ENCODE assay signal across 9 cellular contexts in genomic region chr1:81800741-81801031, GRCh38. TPM values are rescaled to one million over a fixed set of nuclear protein-coding genes. Genes with fewer than 3 reads are reported as not detected.
DNase-seq lines count a peak whose midpoint lies in the region; ATAC-seq and TF ChIP-seq lines count a peak whose summit lies in the region.
"Had no signal": no experiment of that assay in that cellular context is flagged by ENCODE, and none has a peak within 500 bp of the region (broad histone marks: within the 10 kb centered on the region; RNA-seq: fewer than 3 reads in every experiment).

TSS of gene ADGRL2 (plus strand) at chr1:81800934. CDS start at chr1:81836985, 36,051 bp downstream.

- H3K27ac ChIP-seq in substantia nigra (ENCODE audit: low read depth, low read length, poor library complexity, severe bottlenecking), result peak within 1 kb of the TSS; percentile 38

- no peaks in the 10 kb centered on the region for H3K36me3 ChIP-seq in kidney epithelial cell (ENCODE audit: control insufficient read depth, insufficient read depth, low read length)

- H3K27me3 Mint-ChIP-seq in activated T-cell treated with anti-CD3 and anti-CD28 coated beads, Interleukin-2, amount 50 U/mL, for 72 hours (ENCODE audit: low read depth), result peaks cover 49% of the 10 kb centered on the region
- peaks cover 26% of the 10 kb centered on the region for H3K27me3 Mint-ChIP-seq in brain

- H3K4me3 ChIP-seq in kidney epithelial cell (ENCODE audit: low read depth, low read length), result peak within 1 kb of the TSS; percentile 87

- H3K27ac Mint-ChIP-seq in activated T-cell treated with anti-CD3 and anti-CD28 coated beads, Interleukin-2, amount 50 U/mL, for 72 hours, result no peak within 1 kb of the TSS
- peak within 1 kb of the TSS; percentile 91 to 99 (median 99) for H3K27ac Mint-ChIP-seq in brain

- ATAC-seq in activated T-cell treated with anti-CD3 and anti-CD28 coated beads, Interleukin-2, amount 50 U/mL, for 72 hours (replicated peaks in 1 of 2), result no peak
- ATAC-seq in GM18520 (IDR thresholded peaks at IDR 0.05; ENCODE audit: unreplicated experiment), result no peak

- no peak for TF ChIP-seq CTCF in brain (conservative IDR thresholded peaks at IDR 0.05)
- no peak for TF ChIP-seq CTCF in kidney epithelial cell (IDR thresholded peaks at IDR 0.05; ENCODE audit: insufficient read depth, low read length, poor library complexity, severe bottlenecking)

- DNase-seq in activated T-cell treated with anti-CD3 and anti-CD28 coated beads, Interleukin-2, amount 50 U/mL, for 72 hours, result no peak
- no peak for DNase-seq in activated T-cell treated with anti-CD3 and anti-CD28 coated beads, Interleukin-2, amount 50 U/mL, for 48 hours
- DNase-seq in kidney epithelial cell (ENCODE audit: low read depth) (no peak), substantia nigra (lab: John Stamatoyannopoulos, UW) (peak in 1 of 49 donors; percentile 0), ACHN (no peak), NCI-H1417 treated with DMSO at 0.1 percent for 48 hours (lab: John Stamatoyannopoulos, UW) (no peak)

- peak within 1 kb of the TSS; percentile 76 to 80 for H3K4me3 Mint-ChIP-seq in activated T-cell treated with anti-CD3 and anti-CD28 coated beads, Interleukin-2, amount 50 U/mL, for 72 hours
- peak within 1 kb of the TSS; percentile 96 to 100 (median 98) for H3K4me3 Mint-ChIP-seq in brain

- H3K4me1 Mint-ChIP-seq in activated T-cell treated with anti-CD3 and anti-CD28 coated beads, Interleukin-2, amount 50 U/mL, for 72 hours (ENCODE audit: low read depth), result peaks cover 13% of the 10 kb centered on the region
- H3K4me1 Mint-ChIP-seq in brain, result peaks cover 36% of the 10 kb centered on the region

- no peaks in the 10 kb centered on the region for H3K36me3 Mint-ChIP-seq in activated T-cell treated with anti-CD3 and anti-CD28 coated beads, Interleukin-2, amount 50 U/mL, for 72 hours (ENCODE audit: insufficient read depth in 2 of 2)
- no peaks in the 10 kb centered on the region for H3K36me3 Mint-ChIP-seq in brain

- H3K27me3 ChIP-seq in kidney epithelial cell (ENCODE audit: control insufficient read depth, insufficient read depth, low read length), result no peaks in the 10 kb centered on the region

- in situ Hi-C loops in ACHN (cut with HindIII; ENCODE audit: low pct_ligation_motif_present, low pct_unique_long_range_greater_than_20kb, low sequenced_read_pairs), result no loop called here

- H3K9me3 Mint-ChIP-seq in activated T-cell treated with anti-CD3 and anti-CD28 coated beads, Interleukin-2, amount 50 U/mL, for 72 hours, result no peaks in the 10 kb centered on the region
- H3K9me3 Mint-ChIP-seq in brain, result no peaks in the 10 kb centered on the region
- H3K9me3 Mint-ChIP-seq: activated naive CD4-positive, alpha-beta T cell treated with anti-CD3 and anti-CD28 coated beads, Interleukin-2, amount 50 U/mL, for 72 hours had no signal

RNA-seq across cellular contexts. Expression of gene ADGRL2, which starts in this region (rescaled TPM):
- not detected for total RNA-seq in activated T-cell treated with anti-CD3 and anti-CD28 coated beads, Interleukin-2, amount 50 U/mL, for 72 hours
- 6.8 TPM for polyA plus RNA-seq in brain (ENCODE audit: insufficient read depth, low read depth, low replicate concordance)
- 25.1 and 25.4 TPM in 2 replicates for total RNA-seq in kidney epithelial cell
- total RNA-seq: activated naive CD4-positive, alpha-beta T cell treated with anti-CD3 and anti-CD28 coated beads, Interleukin-2, amount 50 U/mL, for 72 hours had no signal

Comparison
In these comparisons a context has a peak if more than half of its experiments do, and no peak if none do; other contexts are left out.
1. RNA of gene ADGRL2 (total RNA-seq): 25.1 to 25.4 TPM in kidney epithelial cell; not detected in activated T-cell treated with anti-CD3 and anti-CD28 coated beads, Interleukin-2, amount 50 U/mL, for 72 hours; every median in the first group is over 10 times any median in the second.